Comparison of ENCODE assay signal across 9 cellular contexts in the genomic region with DNA sequence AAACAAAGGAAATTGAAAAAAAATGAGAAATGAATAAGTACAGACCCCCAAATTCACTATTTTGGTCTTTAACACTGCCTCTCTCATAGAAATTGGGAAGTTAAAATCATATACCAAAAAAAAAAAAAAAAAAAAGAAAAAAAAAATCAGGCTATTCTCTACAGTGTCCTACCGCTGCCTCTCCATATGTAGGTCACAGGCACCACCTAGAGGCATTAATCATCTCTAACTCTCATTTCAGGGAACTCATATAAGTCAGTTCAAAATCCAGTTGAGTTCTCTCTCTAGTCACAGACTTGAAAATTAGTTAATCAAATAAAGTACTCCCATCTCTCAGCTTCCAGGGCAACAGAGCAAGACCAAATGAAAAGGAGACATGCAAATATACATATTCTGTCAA. TPM values are rescaled to one million over a fixed set of nuclear protein-coding genes. Genes with fewer than 3 reads are reported as not detected.
A peak's percentile ranks its signal among the peaks of the same experiment; 100 is the strongest.
DNase-seq lines count a peak whose midpoint lies in the region; ATAC-seq, FAIRE-seq and TF ChIP-seq lines count a peak whose summit lies in the region.
"Had no signal": no experiment of that assay in that cellular context is flagged by ENCODE, and none has a peak within 500 bp of the region (broad histone marks: within the 10 kb centered on the region; RNA-seq: fewer than 3 reads in every experiment).

No MANE protein-coding gene starts in this region.

- DNase-seq in Calu3 (peak; percentile 4), Karpas-422 (peak; percentile 81), astrocyte (ENCODE audit: low read depth) (peak; percentile 33), myocyte (ENCODE audit: low read depth) (peak; percentile 48), NK-92 (lab: John Stamatoyannopoulos, UW; ENCODE audit: unreplicated experiment) (no peak), NCI-H1092 (lab: John Stamatoyannopoulos, UW) (no peak), body of pancreas (no peak)

- H3K79me2 ChIP-seq in Karpas-422 (ENCODE audit: low read length): no peaks in the 10 kb centered on the region
- no peaks in the 10 kb centered on the region for H3K79me2 ChIP-seq in astrocyte (ENCODE audit: insufficient read depth, low read length)

- no peaks in the 10 kb centered on the region for H3K9me3 ChIP-seq in Karpas-422 (ENCODE audit: low read length)
- no peaks in the 10 kb centered on the region for H3K9me3 ChIP-seq in astrocyte (ENCODE audit: insufficient read depth, low read depth, low read length)
- H3K9me3 ChIP-seq in body of pancreas: no peaks in the 10 kb centered on the region

- 52 to 53% methylated on average over 1 of the region's 1 CpG for WGBS in body of pancreas, 2 donors

- H3K36me3 ChIP-seq in Karpas-422 (ENCODE audit: insufficient read depth, low read length) (no peaks in the 10 kb centered on the region), astrocyte (ENCODE audit: insufficient read depth, low read length) (no peaks in the 10 kb centered on the region), body of pancreas (replicated peaks in 1 of 2; ENCODE audit: insufficient read depth in 1 of 2, low read depth in 2 of 2) (no peaks in the 10 kb centered on the region)

- H3K9me3 Mint-ChIP-seq in Calu3 (ENCODE audit: low read depth, unreplicated experiment): no peaks in the 10 kb centered on the region
- H3K9me3 Mint-ChIP-seq in astrocyte (ENCODE audit: unreplicated experiment): no peaks in the 10 kb centered on the region
- H3K9me3 Mint-ChIP-seq: IgD-negative memory B cell had no signal

- no peaks in the 10 kb centered on the region for H3K36me3 Mint-ChIP-seq in Calu3 (ENCODE audit: insufficient read depth, unreplicated experiment)
- no peaks in the 10 kb centered on the region for H3K36me3 Mint-ChIP-seq in astrocyte (ENCODE audit: low read depth, unreplicated experiment)
- H3K36me3 Mint-ChIP-seq: IgD-negative memory B cell had no signal

- H4K20me1 ChIP-seq in Karpas-422 (ENCODE audit: insufficient read depth, low read depth, low read length): no peaks in the 10 kb centered on the region
- no peaks in the 10 kb centered on the region for H4K20me1 ChIP-seq in astrocyte (ENCODE audit: insufficient read depth, low read length)

- no peaks in the 10 kb centered on the region for H3K27me3 ChIP-seq in Karpas-422 (ENCODE audit: low read length)
- H3K27me3 ChIP-seq in astrocyte (ENCODE audit: insufficient read depth, low read length): no peaks in the 10 kb centered on the region
- no peaks in the 10 kb centered on the region for H3K27me3 ChIP-seq in body of pancreas

- no peak for TF ChIP-seq POLR2A in body of pancreas (IDR thresholded peaks at IDR 0.05)

- no peaks in the 10 kb centered on the region for H3K9me2 ChIP-seq in Karpas-422 (replicated peaks; ENCODE audit: insufficient read depth, low read length)

- H3K27ac Mint-ChIP-seq in Calu3 (ENCODE audit: unreplicated experiment) (no peak overlapping the region), astrocyte (ENCODE audit: unreplicated experiment) (no peak overlapping the region)
- H3K27ac Mint-ChIP-seq: IgD-negative memory B cell had no signal

- intact Hi-C loops in Calu3 (cut with micrococcal nuclease; ENCODE audit: unreplicated experiment): loop anchor here (1.0 to 10.0 kb wide), 3 partner anchors 516 to 727 kb away; no protein-coding TSS in a partner anchor
- intact Hi-C loops in body of pancreas (cut with DNase I): no loop called here

- H3K4me1 ChIP-seq in Karpas-422 (ENCODE audit: low read length): peaks cover 10% of the 10 kb centered on the region
- no peaks in the 10 kb centered on the region for H3K4me1 ChIP-seq in astrocyte (ENCODE audit: insufficient read depth, low read length)
- H3K4me1 ChIP-seq in body of pancreas: no peaks in the 10 kb centered on the region

- no peak for FAIRE-seq in astrocyte (lab: Jason Lieb, UNC)

- H3K4me3 Mint-ChIP-seq in Calu3 (ENCODE audit: low read depth, unreplicated experiment) (no peak overlapping the region), astrocyte (ENCODE audit: unreplicated experiment) (no peak overlapping the region)
- H3K4me3 Mint-ChIP-seq: IgD-negative memory B cell had no signal

- H3K9ac ChIP-seq in Karpas-422 (ENCODE audit: low read length) (no peak overlapping the region), astrocyte (ENCODE audit: low read length) (no peak overlapping the region)

- peak; percentile 43 for ATAC-seq in GM19467 (IDR thresholded peaks at IDR 0.05; ENCODE audit: unreplicated experiment)
- no peak for ATAC-seq in body of pancreas

- no peak overlapping the region for H3K27ac ChIP-seq in Karpas-422 (ENCODE audit: low read length)
- H3K27ac ChIP-seq in astrocyte (ENCODE audit: low read depth, low read length): no peak overlapping the region
- H3K27ac ChIP-seq in body of pancreas: no peak overlapping the region

- H3K27me3 Mint-ChIP-seq in Calu3 (ENCODE audit: unreplicated experiment): peaks cover 20% of the 10 kb centered on the region
- no peaks in the 10 kb centered on the region for H3K27me3 Mint-ChIP-seq in astrocyte (ENCODE audit: low read depth, unreplicated experiment)

- H3K4me2 ChIP-seq in Karpas-422 (ENCODE audit: low read depth, low read length, poor library complexity, severe bottlenecking) (no peak overlapping the region), astrocyte (ENCODE audit: low read length) (no peak overlapping the region)

- BruUV-seq in Calu3 (replicated peaks; lab: Mats Ljungman, UMichigan): no TSS peak

- H3K4me3 ChIP-seq in Karpas-422 (ENCODE audit: low read length): no peak overlapping the region
- H3K4me3 ChIP-seq in astrocyte (ENCODE audit: insufficient read depth, low read depth, low read length): no peak overlapping the region
- no peak overlapping the region for H3K4me3 ChIP-seq in body of pancreas

- no peak for TF ChIP-seq CTCF in Calu3 (IDR thresholded peaks at IDR 0.05; ENCODE audit: unreplicated experiment)
- peak; percentile 46 for TF ChIP-seq CTCF in astrocyte (IDR thresholded peaks at IDR 0.05; ENCODE audit: insufficient read depth, low read depth, low read length)
- TF ChIP-seq CTCF in body of pancreas (IDR thresholded peaks at IDR 0.05): no peak

- CTCF ChIA-PET in Calu3 (lab: Charles Lee): no interaction called here

- H3K4me1 Mint-ChIP-seq in Calu3 (ENCODE audit: low read depth, unreplicated experiment) (no peaks in the 10 kb centered on the region), astrocyte (ENCODE audit: low read depth, unreplicated experiment) (no peaks in the 10 kb centered on the region)

- H2AFZ ChIP-seq in Karpas-422 (ENCODE audit: low read length) (no peak overlapping the region), astrocyte (ENCODE audit: low read depth, low read length) (no peak overlapping the region)

RNA-seq across cellular contexts. Expression of a gene that starts 47.9 kb away (rescaled TPM):
- total RNA-seq in Calu3 (2022): 7.8 and 8.8 TPM in 2 replicates
- 14.6 and 15.3 TPM in 2 replicates for total RNA-seq in Karpas-422 (2014; rRNA removed; shearing (Covaris generic); ENCODE audit: low replicate concordance)
- 9.3 and 10.8 TPM in 2 replicates for total RNA-seq in astrocyte
- total RNA-seq in myocyte: 25.4 and 30.1 TPM in 2 replicates
- polyA plus RNA-seq in myocyte (2012): 11.9 TPM
- 10 to 100 TPM; 12.5 to 22.1 TPM for total RNA-seq in body of pancreas

Comparison
In these comparisons a context has a peak if more than half of its experiments do, and no peak if none do; other contexts are left out.
1. DNase-seq: peak in Calu3 (single experiment), Karpas-422 (single experiment), astrocyte (single experiment) and myocyte (single experiment); none in NK-92 (single experiment), NCI-H1092 (single experiment) and body of pancreas (0 of 4).